34 cellular contexts compared by ENCODE assay signal in genomic region chr3:136038668-136039067, GRCh38.
"Had no signal": no experiment of that assay in that cellular context is flagged by ENCODE, and none has a peak within 500 bp of the region (broad histone marks: within the 10 kb centered on the region; RNA-seq: fewer than 3 reads in every experiment).

No MANE protein-coding gene starts in this region.

- H3K4me1 ChIP-seq: adrenal gland, body of pancreas, breast epithelium had no signal

- ATAC-seq: activated CD8-positive, alpha-beta T cell treated with anti-CD3 and anti-CD28 coated beads for 36 hours; activated naive CD4-positive, alpha-beta T cell treated with anti-CD3 and anti-CD28 coated beads, Interleukin-2, amount 50 U/mL, for 72 hours; activated T-cell treated with anti-CD3 and anti-CD28 coated beads, Interleukin-2, amount 50 U/mL, for 4 hours; activated T-cell treated with anti-CD3 and anti-CD28 coated beads, Interleukin-2, amount 50 U/mL, for 72 hours; activated T-helper 17 cell treated with anti-CD3 and anti-CD28 coated beads, Interleukin-2, amount 50 U/mL, for 72 hours; body of pancreas; T-cell had no signal

- H3K27me3 ChIP-seq: adrenal gland, body of pancreas, brain microvascular endothelial cell, breast epithelium had no signal

- H3K27ac ChIP-seq: adrenal gland, body of pancreas, brain microvascular endothelial cell, breast epithelium, VCaP had no signal

- H3K36me3 ChIP-seq: adrenal gland, brain microvascular endothelial cell, breast epithelium had no signal

- DNase-seq: activated B cell treated with CpG ODN at 0.5 μM for 24 hours; activated CD4-positive, alpha-beta memory T cell treated with anti-CD3 and anti-CD28 coated beads for 36 hours; activated CD4-positive, alpha-beta T cell treated with anti-CD3 and anti-CD28 coated beads for 4 hours; activated CD4-positive, alpha-beta T cell treated with anti-CD3 and anti-CD28 coated beads, Interleukin-2, amount 10 ng/mL, durations not matched to agents 24 days and 14 days; activated CD4-positive, alpha-beta T cell treated with anti-CD3 and anti-CD28 coated beads, Interleukin-2, amount 50 U/mL, for 1 hour; activated CD4-positive, alpha-beta T cell treated with anti-CD3 and anti-CD28 coated beads, Interleukin-2, amount 50 U/mL, for 4 hours; activated CD4-positive, CD25-positive, alpha-beta regulatory T cell treated with anti-CD3 and anti-CD28 coated beads, Interleukin-2, amount 50 U/mL, for 72 hours; activated CD8-positive, alpha-beta memory T cell treated with anti-CD3 and anti-CD28 coated beads, Interleukin-2, amount 50 U/mL, for 4 hours; activated CD8-positive, alpha-beta T cell treated with anti-CD3 and anti-CD28 coated beads for 36 hours; activated effector memory CD4-positive, alpha-beta T cell treated with anti-CD3 and anti-CD28 coated beads, Interleukin-2, amount 50 U/mL, for 16 hours; activated gamma-delta T cell treated with Interleukin-2 at 50 U/mL for 16 hours; activated naive CD4-positive, alpha-beta T cell; activated naive CD4-positive, alpha-beta T cell treated with anti-CD3 and anti-CD28 coated beads for 36 hours; activated naive CD4-positive, alpha-beta T cell treated with anti-CD3 and anti-CD28 coated beads, Interleukin-2, amount 50 U/mL, for 16 hours; activated naive CD8-positive, alpha-beta T cell treated with anti-CD3 and anti-CD28 coated beads for 36 hours; activated T-cell treated with anti-CD3 and anti-CD28 coated beads for 4 hours; activated T-cell treated with anti-CD3 and anti-CD28 coated beads, Interleukin-2, amount 50 U/mL, for 1 hour; activated T-cell treated with anti-CD3 and anti-CD28 coated beads, Interleukin-2, amount 50 U/mL, for 4 hours; activated T-cell treated with anti-CD3 and anti-CD28 coated beads, Interleukin-2, amount 50 U/mL, for 72 hours; adrenal gland; amniotic stem cell; aorta; body of pancreas; brain microvascular endothelial cell; central memory CD4-positive, alpha-beta T cell; T-cell; T-helper 2 cell; T-helper 9 cell had no signal

- H3K9me3 ChIP-seq: adrenal gland, body of pancreas, breast epithelium had no signal

- H3K4me3 ChIP-seq: adrenal gland, body of pancreas, breast epithelium had no signal

- FAIRE-seq: astrocyte, TTC549 had no signal
